In the genomic region with DNA sequence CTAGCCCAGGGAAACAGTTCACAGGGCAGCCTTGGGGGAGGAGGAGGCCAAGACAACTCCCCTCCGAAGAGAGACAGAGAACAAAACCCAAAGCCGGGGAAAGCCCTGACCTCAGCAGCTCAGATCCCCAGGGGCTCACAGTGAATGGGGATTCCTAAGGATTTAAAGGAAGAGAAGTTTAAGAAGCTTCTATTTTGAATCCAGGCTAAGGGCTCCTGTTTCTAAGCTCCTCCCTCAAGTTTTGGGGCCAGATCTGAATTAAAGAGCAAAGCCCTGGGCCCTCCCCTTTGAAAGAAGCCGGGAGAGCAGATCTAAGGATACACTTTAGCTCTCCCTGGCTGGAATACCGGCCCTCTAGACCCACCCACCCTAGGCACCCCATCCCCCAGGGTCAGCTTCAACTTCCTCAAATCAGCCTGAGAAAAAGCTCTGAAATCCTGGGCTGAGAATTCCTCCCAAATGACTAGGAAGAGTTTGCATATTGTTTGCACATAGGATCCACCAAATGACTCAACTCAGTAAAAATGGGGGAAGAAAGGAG, we compare ENCODE assay signal across 9 cellular contexts. TPM values are rescaled to one million over a fixed set of nuclear protein-coding genes. Genes with fewer than 3 reads are reported as not detected.
A peak's percentile ranks its signal among the peaks of the same experiment; 100 is the strongest.
DNase-seq lines count a peak whose midpoint lies in the region; ATAC-seq and TF ChIP-seq lines count a peak whose summit lies in the region.
"Had no signal": no experiment of that assay in that cellular context is flagged by ENCODE, and none has a peak within 500 bp of the region (broad histone marks: within the 10 kb centered on the region; RNA-seq: fewer than 3 reads in every experiment).

No MANE protein-coding gene starts in this region.

- POLR2A ChIA-PET in HEK293T (lab: Yijun Ruan, JAX): interaction anchor here (1.5 kb wide), 1 partner anchor 19 kb away, joined by 3 read pairs; no protein-coding TSS in a partner anchor

- H3K36me3 Mint-ChIP-seq in activated CD4-positive, alpha-beta T cell treated with anti-CD3 and anti-CD28 coated beads, Interleukin-2, amount 10 ng/mL, durations not matched to agents 24 days and 14 days (ENCODE audit: low read depth): peaks cover 27% of the 10 kb centered on the region

- CTCF ChIA-PET in HEK293T (lab: Yijun Ruan, JAX): interaction anchor here (1.9 kb wide), 1 partner anchor 48 kb away, joined by 6 read pairs; no protein-coding TSS in a partner anchor

- no peaks in the 10 kb centered on the region for H3K27me3 Mint-ChIP-seq in activated CD4-positive, alpha-beta T cell treated with anti-CD3 and anti-CD28 coated beads, Interleukin-2, amount 10 ng/mL, durations not matched to agents 24 days and 14 days
- no peaks in the 10 kb centered on the region for H3K27me3 Mint-ChIP-seq in stimulated activated naive CD8-positive, alpha-beta T cell treated with anti-CD3 and anti-CD28 coated beads, Interleukin-15, amount 100 ng/mL, for 72 hours

- peak overlapping the region; percentile 64 for H3K4me3 Mint-ChIP-seq in activated CD4-positive, alpha-beta T cell treated with anti-CD3 and anti-CD28 coated beads, Interleukin-2, amount 10 ng/mL, durations not matched to agents 24 days and 14 days
- H3K4me3 Mint-ChIP-seq in stimulated activated naive CD8-positive, alpha-beta T cell treated with anti-CD3 and anti-CD28 coated beads, Interleukin-15, amount 100 ng/mL, for 72 hours: peak overlapping the region; percentile 26 to 38

- no peaks in the 10 kb centered on the region for H3K9me3 Mint-ChIP-seq in activated CD4-positive, alpha-beta T cell treated with anti-CD3 and anti-CD28 coated beads, Interleukin-2, amount 10 ng/mL, durations not matched to agents 24 days and 14 days
- no peaks in the 10 kb centered on the region for H3K9me3 Mint-ChIP-seq in stimulated activated naive CD8-positive, alpha-beta T cell treated with anti-CD3 and anti-CD28 coated beads, Interleukin-15, amount 100 ng/mL, for 72 hours

- intact Hi-C loops in activated CD4-positive, alpha-beta T cell treated with anti-CD3 and anti-CD28 coated beads, Interleukin-2, amount 10 ng/mL, durations not matched to agents 24 days and 14 days (cut with micrococcal nuclease): no loop called here

- DNase-seq in activated CD4-positive, alpha-beta T cell treated with anti-CD3 and anti-CD28 coated beads, Interleukin-2, amount 10 ng/mL, durations not matched to agents 24 days and 14 days: no peak
- DNase-seq in activated CD4-positive, alpha-beta T cell treated with anti-CD3 and anti-CD28 coated beads for 1 hour: no peak
- DNase-seq in UCSD-AML1 (lab: John Stamatoyannopoulos, UW; ENCODE audit: unreplicated experiment): peak; percentile 24
- DNase-seq in glomerular visceral epithelial cell (ENCODE audit: extremely low spot score): peak; percentile 69
- DNase-seq in stimulated activated naive CD8-positive, alpha-beta T cell treated with anti-CD3 and anti-CD28 coated beads, Interleukin-15, amount 100 ng/mL, for 72 hours: no peak
- DNase-seq in HEK293T (ENCODE audit: extremely low spot score): no peak
- no peak for DNase-seq in pons (ENCODE audit: low spot score)
- DNase-seq in dermis blood vessel endothelial cell: no peak
- DNase-seq: T-helper 9 cell had no signal

- peaks cover 25% of the 10 kb centered on the region for H3K4me1 Mint-ChIP-seq in activated CD4-positive, alpha-beta T cell treated with anti-CD3 and anti-CD28 coated beads, Interleukin-2, amount 10 ng/mL, durations not matched to agents 24 days and 14 days
- H3K4me1 Mint-ChIP-seq in stimulated activated naive CD8-positive, alpha-beta T cell treated with anti-CD3 and anti-CD28 coated beads, Interleukin-15, amount 100 ng/mL, for 72 hours: peaks cover 27% of the 10 kb centered on the region

- H3K27ac Mint-ChIP-seq in activated CD4-positive, alpha-beta T cell treated with anti-CD3 and anti-CD28 coated beads, Interleukin-2, amount 10 ng/mL, durations not matched to agents 24 days and 14 days: peak overlapping the region; percentile 32
- H3K27ac Mint-ChIP-seq in stimulated activated naive CD8-positive, alpha-beta T cell treated with anti-CD3 and anti-CD28 coated beads, Interleukin-15, amount 100 ng/mL, for 72 hours: no peak overlapping the region

- no peak for ATAC-seq in stimulated activated naive CD8-positive, alpha-beta T cell treated with anti-CD3 and anti-CD28 coated beads, Interleukin-15, amount 100 ng/mL, for 72 hours

TF ChIP-seq in HEK293T, 16 proteins besides CTCF, POLR2A, EP300 and RAD21:
- TF ChIP-seq LEF1 (IDR thresholded peaks at IDR 0.05; ENCODE audit: borderline replicate concordance) (no peak), ARNT (IDR thresholded peaks at IDR 0.05) (no peak), TARDBP (IDR thresholded peaks at IDR 0.05) (no peak), CTBP1 (IDR thresholded peaks at IDR 0.05; ENCODE audit: borderline replicate concordance) (no peak)

RNA-seq across cellular contexts. Expression of gene KDM2B, which starts 3.9 kb away (rescaled TPM):
- 60.7 and 62.9 TPM in 2 replicates for total RNA-seq in activated CD4-positive, alpha-beta T cell treated with anti-CD3 and anti-CD28 coated beads, Interleukin-2, amount 10 ng/mL, durations not matched to agents 24 days and 14 days
- 29.4 and 32.0 TPM in 2 replicates for total RNA-seq in dermis blood vessel endothelial cell

RNA-seq across cellular contexts. Expression of gene ORAI1, which starts 49.4 kb away (rescaled TPM):
- 58.3 and 61.8 TPM in 2 replicates for total RNA-seq in activated CD4-positive, alpha-beta T cell treated with anti-CD3 and anti-CD28 coated beads, Interleukin-2, amount 10 ng/mL, durations not matched to agents 24 days and 14 days
- total RNA-seq in dermis blood vessel endothelial cell: 20.3 and 35.2 TPM in 2 replicates

Comparison
In these comparisons a context has a peak if more than half of its experiments do, and no peak if none do; other contexts are left out.
1. DNase-seq: peak in UCSD-AML1 (single experiment) and glomerular visceral epithelial cell (single experiment); none in activated CD4-positive, alpha-beta T cell treated with anti-CD3 and anti-CD28 coated beads, Interleukin-2, amount 10 ng/mL, durations not matched to agents 24 days and 14 days (single experiment), activated CD4-positive, alpha-beta T cell treated with anti-CD3 and anti-CD28 coated beads for 1 hour (single experiment), stimulated activated naive CD8-positive, alpha-beta T cell treated with anti-CD3 and anti-CD28 coated beads, Interleukin-15, amount 100 ng/mL, for 72 hours (0 of 2), HEK293T (single experiment), pons (single experiment) and dermis blood vessel endothelial cell (single experiment).